Comparison of ENCODE assay signal across 1 cellular context in the genomic region with DNA sequence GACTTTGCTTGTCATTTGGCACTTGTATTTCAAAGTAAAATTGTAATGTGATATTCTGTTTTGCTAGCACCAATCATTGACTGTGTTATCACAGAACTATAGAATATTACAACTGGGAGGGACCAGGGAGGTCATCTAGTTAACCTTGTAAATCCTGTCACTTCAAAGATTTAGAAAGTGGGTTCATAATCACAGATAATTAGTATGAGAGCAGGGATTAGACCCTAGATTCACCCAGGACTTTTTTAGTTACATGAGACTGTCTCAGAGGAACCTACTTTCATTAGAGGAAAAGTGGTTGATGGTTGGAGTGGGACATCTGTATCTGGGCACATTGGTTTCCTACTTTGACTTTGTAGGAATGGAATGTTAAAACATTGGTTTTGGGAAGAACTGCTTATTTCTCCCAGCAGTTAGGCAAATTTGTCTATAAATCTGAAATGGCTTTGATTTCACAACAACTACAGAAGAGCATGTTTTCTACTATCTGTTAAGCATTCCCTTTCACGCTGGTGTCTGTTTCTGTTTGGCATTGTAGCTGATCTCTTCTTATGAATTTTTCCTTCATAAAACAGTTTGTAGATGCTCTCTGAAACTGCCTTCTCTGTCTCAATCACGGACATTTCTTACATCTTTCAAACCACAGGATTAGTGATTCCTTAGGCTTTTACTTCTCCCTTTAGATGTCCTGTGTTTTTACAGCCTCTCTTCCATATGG.
A peak's percentile ranks its signal among the peaks of the same experiment; 100 is the strongest.
TF ChIP-seq lines count a peak whose summit lies in the region.

No MANE protein-coding gene starts in this region.

TF ChIP-seq in K562, 482 proteins besides CTCF, POLR2A, EP300 and RAD21:
- TF ChIP-seq KDM1A (IDR thresholded peaks at IDR 0.05) (peak; percentile 54 to 58; a peak in 3 of 4 replicates), TCF7 (IDR thresholded peaks at IDR 0.05; ENCODE audit: borderline replicate concordance) (no peak), ZNF212 (CRISPR knock-in tag; IDR thresholded peaks at IDR 0.05) (no peak), ZNF77 (CRISPR knock-in tag; IDR thresholded peaks at IDR 0.05) (no peak), BCL6 (CRISPR knock-in tag; IDR thresholded peaks at IDR 0.05) (no peak)
- TF ChIP-seq, protein P1, sequence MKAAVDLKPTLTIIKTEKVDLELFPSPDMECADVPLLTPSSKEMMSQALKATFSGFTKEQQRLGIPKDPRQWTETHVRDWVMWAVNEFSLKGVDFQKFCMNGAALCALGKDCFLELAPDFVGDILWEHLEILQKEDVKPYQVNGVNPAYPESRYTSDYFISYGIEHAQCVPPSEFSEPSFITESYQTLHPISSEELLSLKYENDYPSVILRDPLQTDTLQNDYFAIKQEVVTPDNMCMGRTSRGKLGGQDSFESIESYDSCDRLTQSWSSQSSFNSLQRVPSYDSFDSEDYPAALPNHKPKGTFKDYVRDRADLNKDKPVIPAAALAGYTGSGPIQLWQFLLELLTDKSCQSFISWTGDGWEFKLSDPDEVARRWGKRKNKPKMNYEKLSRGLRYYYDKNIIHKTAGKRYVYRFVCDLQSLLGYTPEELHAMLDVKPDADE (conservative IDR thresholded peaks at IDR 0.05; ENCODE audit: control insufficient read depth, low read depth, low read length): no peak
